15 cellular contexts compared by ENCODE assay signal in genomic region chr16:9125658-9126492, GRCh38. TPM values are rescaled to one million over a fixed set of nuclear protein-coding genes. Genes with fewer than 3 reads are reported as not detected.
DNase-seq lines count a peak whose midpoint lies in the region; ATAC-seq, FAIRE-seq and TF ChIP-seq lines count a peak whose summit lies in the region.
"Had no signal": no experiment of that assay in that cellular context is flagged by ENCODE, and none has a peak within 500 bp of the region (broad histone marks: within the 10 kb centered on the region; RNA-seq: fewer than 3 reads in every experiment).

No MANE protein-coding gene starts in this region.

- H4K20me1 ChIP-seq in BLaER1 = peaks cover 53% of the 10 kb centered on the region
- peaks cover 83% of the 10 kb centered on the region for H4K20me1 ChIP-seq in astrocyte (ENCODE audit: insufficient read depth, low read length)

- H3K9me3 Mint-ChIP-seq in IgD-negative memory B cell = no peaks in the 10 kb centered on the region
- H3K9me3 Mint-ChIP-seq in astrocyte (ENCODE audit: unreplicated experiment) = no peaks in the 10 kb centered on the region
- no peaks in the 10 kb centered on the region for H3K9me3 Mint-ChIP-seq in naive thymus-derived CD8-positive, alpha-beta T cell
- H3K9me3 Mint-ChIP-seq in MCF 10A (ENCODE audit: unreplicated experiment) = no peaks in the 10 kb centered on the region

- no peak for TF ChIP-seq CTCF in astrocyte (IDR thresholded peaks at IDR 0.05; ENCODE audit: insufficient read depth, low read depth, low read length)
- no peak for TF ChIP-seq CTCF in MCF 10A (IDR thresholded peaks at IDR 0.05; ENCODE audit: unreplicated experiment)

- H3K27me3 ChIP-seq in BLaER1 = no peaks in the 10 kb centered on the region
- no peaks in the 10 kb centered on the region for H3K27me3 ChIP-seq in astrocyte (ENCODE audit: insufficient read depth, low read length)
- H3K27me3 ChIP-seq: Peyer's patch had no signal

- H3K9ac ChIP-seq in BLaER1 (0 out of 2 replicates have a peak overlapping the region, but pooled peaks have one; percentile 38), astrocyte (ENCODE audit: low read length) (peak overlapping the region; percentile 56)

- H3K27ac Mint-ChIP-seq in IgD-negative memory B cell (peak overlapping the region in 2 of 3 donors; percentile 9 to 93), astrocyte (ENCODE audit: unreplicated experiment) (peak overlapping the region; percentile 78), MCF 10A (ENCODE audit: low read depth, unreplicated experiment) (no peak overlapping the region)
- H3K27ac Mint-ChIP-seq in naive thymus-derived CD8-positive, alpha-beta T cell = peak overlapping the region; percentile 58 to 95 (median 86)

- H3K27ac ChIP-seq in BLaER1 (peak overlapping the region; percentile 74), astrocyte (ENCODE audit: low read depth, low read length) (peak overlapping the region; percentile 5)
- H3K27ac ChIP-seq: Peyer's patch had no signal

- intact Hi-C loops in left colon (cut with DNase I, micrococcal nuclease) (no loop called here), MCF 10A (cut with micrococcal nuclease) (loop anchor here (5.0 kb wide), 1 partner anchor 34 kb away; the partner anchor contains the start of gene HAPSTR1)

- H3K4me1 ChIP-seq in BLaER1 = peaks cover 77% of the 10 kb centered on the region
- H3K4me1 ChIP-seq in astrocyte (ENCODE audit: insufficient read depth, low read length) = peaks cover 33% of the 10 kb centered on the region

- H3K27me3 Mint-ChIP-seq in IgD-negative memory B cell (no peaks in the 10 kb centered on the region), astrocyte (ENCODE audit: low read depth, unreplicated experiment) (no peaks in the 10 kb centered on the region), MCF 10A (ENCODE audit: insufficient read depth, unreplicated experiment) (no peaks in the 10 kb centered on the region)
- H3K27me3 Mint-ChIP-seq in naive thymus-derived CD8-positive, alpha-beta T cell = no peaks in the 10 kb centered on the region
- H3K27me3 Mint-ChIP-seq: progenitor cell of endocrine pancreas had no signal

- peaks cover 46 to 47% (median 47%) of the 10 kb centered on the region in 3 donors for H3K4me1 Mint-ChIP-seq in IgD-negative memory B cell
- peaks cover 45% of the 10 kb centered on the region for H3K4me1 Mint-ChIP-seq in astrocyte (ENCODE audit: low read depth, unreplicated experiment)
- H3K4me1 Mint-ChIP-seq in naive thymus-derived CD8-positive, alpha-beta T cell = peaks cover 29 to 64% (median 57%) of the 10 kb centered on the region in 4 donors
- H3K4me1 Mint-ChIP-seq in MCF 10A (ENCODE audit: insufficient read depth, unreplicated experiment) = peaks cover 12% of the 10 kb centered on the region

- H3K36me3 ChIP-seq in BLaER1 = peaks cover 11% of the 10 kb centered on the region
- peaks cover 16% of the 10 kb centered on the region for H3K36me3 ChIP-seq in astrocyte (ENCODE audit: insufficient read depth, low read length)
- H3K36me3 ChIP-seq: Peyer's patch had no signal

- no TSS peak for BruUV-seq in MCF 10A (replicated peaks; lab: Mats Ljungman, UMichigan)

- no peak overlapping the region for H3K4me3 Mint-ChIP-seq in IgD-negative memory B cell
- H3K4me3 Mint-ChIP-seq in astrocyte (ENCODE audit: unreplicated experiment) = peak overlapping the region; percentile 65
- peak overlapping the region in 4 of 10 donors; percentile 7 to 52 (median 28) for H3K4me3 Mint-ChIP-seq in naive thymus-derived CD8-positive, alpha-beta T cell
- no peak overlapping the region for H3K4me3 Mint-ChIP-seq in MCF 10A (ENCODE audit: unreplicated experiment)

- H3K4me3 ChIP-seq in BLaER1 = no peak overlapping the region
- H3K4me3 ChIP-seq in astrocyte (ENCODE audit: insufficient read depth, low read depth, low read length) = no peak overlapping the region
- H3K4me3 ChIP-seq: HAP-1, Peyer's patch had no signal

- ATAC-seq in naive thymus-derived CD8-positive, alpha-beta T cell = peak; percentile 33 to 67
- ATAC-seq in left colon = no peak
- ATAC-seq in HG03175 (IDR thresholded peaks at IDR 0.05; ENCODE audit: unreplicated experiment) = no peak

- H2AFZ ChIP-seq in astrocyte (ENCODE audit: low read depth, low read length) = no peak overlapping the region

- DNase-seq in astrocyte (ENCODE audit: low read depth) = no peak
- peak in 3 of 10 donors; percentile 29 to 34 (median 31) for DNase-seq in naive thymus-derived CD8-positive, alpha-beta T cell
- no peak for DNase-seq in left colon
- no peak for DNase-seq in globus pallidus (ENCODE audit: low spot score)
- no peak for DNase-seq in MCF 10A (ENCODE audit: unreplicated experiment)
- DNase-seq: amygdala, dermis blood vessel endothelial cell, GDM1, NCI-H1417 had no signal

- CTCF ChIA-PET in MCF 10A (lab: Yijun Ruan, JAX) = interaction anchor here (0.8 to 1.1 kb wide), 2 partner anchors 10 to 13 kb away, joined by 3 to 6 read pairs; no protein-coding TSS in a partner anchor

- H3K4me2 ChIP-seq in BLaER1 (peak overlapping the region; percentile 90), astrocyte (ENCODE audit: low read length) (no peak overlapping the region)

- POLR2A ChIA-PET in naive thymus-derived CD8-positive, alpha-beta T cell (lab: Charles Lee) = interaction anchor here (2.9 kb wide), 1 partner anchor 34 kb away, joined by 15 read pairs; the partner anchor contains the start of gene HAPSTR1
- POLR2A ChIA-PET in MCF 10A (lab: Yijun Ruan, JAX) = interaction anchor here (0.6 to 3.0 kb wide), 4 partner anchors 12 to 1182 kb away, joined by 3 to 14 read pairs (median 3); no protein-coding TSS in a partner anchor

- H3K9me3 ChIP-seq in BLaER1 = no peaks in the 10 kb centered on the region
- no peaks in the 10 kb centered on the region for H3K9me3 ChIP-seq in astrocyte (ENCODE audit: insufficient read depth, low read depth, low read length)
- H3K9me3 ChIP-seq: HAP-1, Peyer's patch had no signal

- no peak for FAIRE-seq in astrocyte (lab: Jason Lieb, UNC)

- peaks cover 4% of the 10 kb centered on the region for H3K36me3 Mint-ChIP-seq in IgD-negative memory B cell
- peaks cover 15% of the 10 kb centered on the region for H3K36me3 Mint-ChIP-seq in astrocyte (ENCODE audit: low read depth, unreplicated experiment)
- peaks cover 0 to 40% (median 3%) of the 10 kb centered on the region in 3 donors for H3K36me3 Mint-ChIP-seq in naive thymus-derived CD8-positive, alpha-beta T cell
- H3K36me3 Mint-ChIP-seq in MCF 10A (ENCODE audit: insufficient read depth, unreplicated experiment) = peaks cover 40% of the 10 kb centered on the region

- peaks cover 72% of the 10 kb centered on the region for H3K79me2 ChIP-seq in astrocyte (ENCODE audit: insufficient read depth, low read length)

RNA-seq across cellular contexts. Expression of gene HAPSTR1, which starts 34.4 kb away (rescaled TPM):
- 20.2 TPM for polyA plus RNA-seq in IgD-negative memory B cell
- 97.7 and 99.5 TPM in 2 replicates for total RNA-seq in astrocyte
- total RNA-seq in naive thymus-derived CD8-positive, alpha-beta T cell = 100 to 1,000 TPM in 1 of 2 experiments, 10 to 100 TPM in 1; 94.1 to 102 TPM
- polyA plus RNA-seq in naive thymus-derived CD8-positive, alpha-beta T cell = 10 to 100 TPM in 2 of 3 donors, 1 to 10 TPM in 1; 9.9 to 16.5 (median 10.6) TPM
- total RNA-seq in left colon = 10 to 100 TPM; 46.4 to 58.9 TPM
- 87.4 and 88.9 TPM in 2 replicates for total RNA-seq in MCF 10A (2022)

Comparison
In these comparisons a context has a peak if more than half of its experiments do, and no peak if none do; other contexts are left out.
1. ATAC-seq: peak in naive thymus-derived CD8-positive, alpha-beta T cell (2 of 2); none in left colon (single experiment) and HG03175 (single experiment).